ENCODE assay signal across 2 cellular contexts in genomic region chr6:150261997-150262396, GRCh38.
TF ChIP-seq lines count a peak whose summit lies in the region.

No MANE protein-coding gene starts in this region.

TF ChIP-seq in GM23338, 12 proteins besides CTCF, POLR2A, EP300 and RAD21 (continued from another document):
- no peak for TF ChIP-seq EZH2 (IDR thresholded peaks at IDR 0.05; ENCODE audit: low read depth, unreplicated experiment)
- no peak for TF ChIP-seq JUNB (IDR thresholded peaks at IDR 0.05; ENCODE audit: unreplicated experiment)

TF ChIP-seq in WTC11, 78 proteins besides CTCF, POLR2A, EP300 and RAD21 (continued from another document):
- TF ChIP-seq ZNF532 (CRISPR knock-in tag; IDR thresholded peaks at IDR 0.05; ENCODE audit: borderline replicate concordance): no peak
- peak; percentile 45; the same call in 1 of the 2 replicates for TF ChIP-seq USF1 (CRISPR knock-in tag; IDR thresholded peaks at IDR 0.05)
